In genomic region chr19:38143847-38144246, GRCh38 we compare ENCODE assay signal across 15 cellular contexts.
DNase-seq lines count a peak whose midpoint lies in the region; ATAC-seq and TF ChIP-seq lines count a peak whose summit lies in the region.
"Had no signal": no experiment of that assay in that cellular context is flagged by ENCODE, and none has a peak within 500 bp of the region (broad histone marks: within the 10 kb centered on the region; RNA-seq: fewer than 3 reads in every experiment).

No MANE protein-coding gene starts in this region.

- H3K9ac ChIP-seq in SU-DHL-6 (ENCODE audit: low read length), result no peak overlapping the region
- H3K9ac ChIP-seq: parathyroid adenoma had no signal

- H3K27me3 ChIP-seq in SU-DHL-6 (ENCODE audit: low read length) (no peaks in the 10 kb centered on the region), foreskin keratinocyte (no peaks in the 10 kb centered on the region), tibial artery (no peaks in the 10 kb centered on the region)

- no peaks in the 10 kb centered on the region for H4K20me1 ChIP-seq in SU-DHL-6 (ENCODE audit: low read depth, low read length)

- H3K36me3 ChIP-seq in SU-DHL-6 (ENCODE audit: low read length) (peaks cover 11% of the 10 kb centered on the region; the same call in 1 of the 2 replicates), tibial artery (peaks cover 0 to 51% (median 0%) of the 10 kb centered on the region in 3 donors)

- in situ Hi-C loops in GM13976 (cut with MboI; ENCODE audit: low sequenced_read_pairs, unreplicated experiment), result no loop called here

- H2AFZ ChIP-seq in SU-DHL-6 (ENCODE audit: low read depth, low read length, severe bottlenecking), result no peak overlapping the region
- H2AFZ ChIP-seq: parathyroid adenoma had no signal

- H3K4me3 ChIP-seq in AG09309 (ENCODE audit: control insufficient read depth, low read depth, low read length), result no peak overlapping the region
- H3K4me3 ChIP-seq in SU-DHL-6 (ENCODE audit: insufficient read depth, low read length, poor library complexity, severe bottlenecking), result no peak overlapping the region
- no peak overlapping the region for H3K4me3 ChIP-seq in tibial artery

- no peaks in the 10 kb centered on the region for H3F3A ChIP-seq in SU-DHL-6 (ENCODE audit: insufficient read depth)

- TF ChIP-seq CTCF in AG09309 (IDR thresholded peaks at IDR 0.05; ENCODE audit: control insufficient read depth, insufficient read depth, low read depth, low read length, missing control alignments) (peak; percentile 25), GM13976 (IDR thresholded peaks at IDR 0.05; ENCODE audit: borderline replicate concordance, control extremely low read depth, extremely low read depth, insufficient read depth, missing control alignments) (peak; percentile 10), SU-DHL-6 (IDR thresholded peaks at IDR 0.05; ENCODE audit: insufficient read depth, low read length, poor library complexity, severe bottlenecking) (peak; percentile 15), foreskin keratinocyte (conservative IDR thresholded peaks at IDR 0.05) (peak; percentile 44), tibial artery (IDR thresholded peaks at IDR 0.05) (no peak)

- no peaks in the 10 kb centered on the region for H3K9me2 ChIP-seq in SU-DHL-6 (replicated peaks; ENCODE audit: insufficient read depth, low read length)

- ATAC-seq in foreskin keratinocyte, result no peak
- no peak for ATAC-seq in GM18511 (IDR thresholded peaks at IDR 0.05; ENCODE audit: unreplicated experiment)

- DNase-seq in AG09309 (ENCODE audit: low read depth) (no peak), GM13976 (ENCODE audit: low spot score) (no peak), foreskin keratinocyte (no peak), tibial artery (no peak), NCI-H510A (lab: John Stamatoyannopoulos, UW) (no peak), caudate nucleus (lab: John Stamatoyannopoulos, UW) (no peak)
- DNase-seq: activated CD4-positive, alpha-beta T cell treated with anti-CD3 and anti-CD28 coated beads, Interleukin-2, amount 50 U/mL, for 4 hours; erythroblast; mesenchymal stem cell; NCI-H774; stimulated activated CD8-positive, alpha-beta memory T cell treated with anti-CD3 and anti-CD28 coated beads, Interleukin-4, amount 100 ng/mL, for 48 hours had no signal

- no peaks in the 10 kb centered on the region for H3K4me1 ChIP-seq in foreskin keratinocyte
- no peaks in the 10 kb centered on the region for H3K4me1 ChIP-seq in tibial artery
- H3K4me1 ChIP-seq: parathyroid adenoma had no signal

- no peak overlapping the region for H3K27ac ChIP-seq in SU-DHL-6 (ENCODE audit: low read depth, low read length)
- no peak overlapping the region for H3K27ac ChIP-seq in foreskin keratinocyte
- H3K27ac ChIP-seq in tibial artery, result no peak overlapping the region
- H3K27ac ChIP-seq in caudate nucleus (ENCODE audit: low read depth, low read length), result no peak overlapping the region
- H3K27ac ChIP-seq: C4-2B, parathyroid adenoma had no signal

- no peak overlapping the region for H3K4me2 ChIP-seq in SU-DHL-6 (ENCODE audit: low read depth, low read length, poor library complexity, severe bottlenecking)

- intact Hi-C loops in tibial artery (cut with DNase I; ENCODE audit: low total_unique reads), result no loop called here

- no peaks in the 10 kb centered on the region; the same call in 1 of the 2 replicates for H3K79me2 ChIP-seq in SU-DHL-6 (ENCODE audit: insufficient read depth, low read length)
- H3K79me2 ChIP-seq: parathyroid adenoma had no signal

- H3K9me3 ChIP-seq in SU-DHL-6 (ENCODE audit: insufficient read depth, low read length) (no peaks in the 10 kb centered on the region), tibial artery (no peaks in the 10 kb centered on the region)

Comparison
In these comparisons a context has a peak if more than half of its experiments do, and no peak if none do; other contexts are left out.
1. CTCF ChIP-seq: peak in AG09309 (single experiment), GM13976 (single experiment), SU-DHL-6 (single experiment) and foreskin keratinocyte (single experiment); none in tibial artery (0 of 2).